Comparison of ENCODE assay signal across 9 cellular contexts in genomic region chr10:77165445-77166316, GRCh38.
A peak's percentile ranks its signal among the peaks of the same experiment; 100 is the strongest.
DNase-seq lines count a peak whose midpoint lies in the region; ATAC-seq, FAIRE-seq and TF ChIP-seq lines count a peak whose summit lies in the region.
"Had no signal": no experiment of that assay in that cellular context is flagged by ENCODE, and none has a peak within 500 bp of the region (broad histone marks: within the 10 kb centered on the region; RNA-seq: fewer than 3 reads in every experiment).

No MANE protein-coding gene starts in this region.

- no peak overlapping the region for H3K27ac ChIP-seq in aorta (ENCODE audit: low read depth in 1 of 2, low read length in 2 of 2)

- H3K4me3 Mint-ChIP-seq in nephron progenitor cell: peak overlapping the region; percentile 54

- H3K36me3 Mint-ChIP-seq in nephron progenitor cell (ENCODE audit: low read depth): no peaks in the 10 kb centered on the region

- H3K4me1 ChIP-seq in aorta (ENCODE audit: control insufficient read depth in 1 of 2, insufficient read depth in 2 of 2, low read length in 2 of 2): peaks cover 5 to 11% of the 10 kb centered on the region in 2 donors

- H3K4me3 ChIP-seq in GM12865 (ENCODE audit: low read depth, low read length) (no peak overlapping the region), aorta (ENCODE audit: low read length in 2 of 2) (peak overlapping the region in 1 of 2 donors; percentile 28)

- no peaks in the 10 kb centered on the region for H3K9me3 Mint-ChIP-seq in nephron progenitor cell

- no peaks in the 10 kb centered on the region for H3K27me3 ChIP-seq in aorta (ENCODE audit: control insufficient read depth in 1 of 2, insufficient read depth in 2 of 2, low read length in 1 of 2)

- FAIRE-seq in A204.1 (lab: Jason Lieb, UNC): peak; percentile 79

- H3K27me3 Mint-ChIP-seq in nephron progenitor cell (ENCODE audit: low read depth, poor library complexity): peaks cover 10% of the 10 kb centered on the region

- DNase-seq in GM12865 (ENCODE audit: low read depth): peak; percentile 48
- DNase-seq in NCI-H510A treated with DMSO at 0.1 percent for 48 hours (lab: John Stamatoyannopoulos, UW): peak; percentile 81
- peak; percentile 21 for DNase-seq in activated CD8-positive, alpha-beta memory T cell treated with anti-CD3 and anti-CD28 coated beads, Interleukin-2, amount 50 U/mL, for 4 hours
- peak; percentile 84 for DNase-seq in fibroblast of peridontal ligament (ENCODE audit: extremely low read depth)
- DNase-seq in nephron progenitor cell: peak; percentile 60
- DNase-seq in aorta: no peak
- DNase-seq: right cardiac atrium had no signal

- TF ChIP-seq CTCF in GM12865 (IDR thresholded peaks at IDR 0.05; ENCODE audit: insufficient read depth, low read depth, low read length, missing control alignments): peak; percentile 66
- peak; percentile 71 for TF ChIP-seq CTCF in nephron progenitor cell (IDR thresholded peaks at IDR 0.05)

- ATAC-seq in HG03354 (IDR thresholded peaks at IDR 0.05; ENCODE audit: poor library complexity, severe bottlenecking, unreplicated experiment) (peak; percentile 66), aorta (ENCODE audit: low FRiP score) (peak; percentile 80)

- no peaks in the 10 kb centered on the region for H3K36me3 ChIP-seq in aorta (ENCODE audit: control insufficient read depth in 1 of 2, insufficient read depth in 2 of 2, low read length in 1 of 2)

- peaks cover 27% of the 10 kb centered on the region for H3K4me1 Mint-ChIP-seq in nephron progenitor cell

- intact Hi-C loops in aorta (cut with DNase I): loop anchor here in 1 of 2 donors (1.0 to 2.0 kb wide), 2 partner anchors 480 to 545 kb away; no protein-coding TSS in a partner anchor

- WGBS in aorta, 2 donors: 19% methylated on average over 16 of the region's 16 CpGs

- H3K9me3 ChIP-seq in aorta (ENCODE audit: control insufficient read depth, low read length): no peaks in the 10 kb centered on the region

- no peak overlapping the region for H3K27ac Mint-ChIP-seq in nephron progenitor cell

Comparison
In these comparisons a context has a peak if more than half of its experiments do, and no peak if none do; other contexts are left out.
1. DNase-seq: peak in GM12865 (single experiment), NCI-H510A treated with DMSO at 0.1 percent for 48 hours (single experiment), activated CD8-positive, alpha-beta memory T cell treated with anti-CD3 and anti-CD28 coated beads, Interleukin-2, amount 50 U/mL, for 4 hours (single experiment), fibroblast of peridontal ligament (single experiment) and nephron progenitor cell (single experiment); none in aorta (0 of 2).